In genomic region chr20:61966492-61967244, GRCh38 we compare ENCODE assay signal across 29 cellular contexts.
DNase-seq lines count a peak whose midpoint lies in the region; ATAC-seq and TF ChIP-seq lines count a peak whose summit lies in the region.
"Had no signal": no experiment of that assay in that cellular context is flagged by ENCODE, and none has a peak within 500 bp of the region (broad histone marks: within the 10 kb centered on the region; RNA-seq: fewer than 3 reads in every experiment).

No MANE protein-coding gene starts in this region.

- H3K36me3 Mint-ChIP-seq in natural killer cell treated with Interleukin-12 subunit alpha and Interleukin-12 subunit beta and Interleukin-15 and Interleukin-18, amount 100 ng/mL, for 72 hours = no peaks in the 10 kb centered on the region
- H3K36me3 Mint-ChIP-seq: activated naive CD4-positive, alpha-beta T cell treated with anti-CD3 and anti-CD28 coated beads, Interleukin-2, amount 10 ng/mL, durations not matched to agents 7 days and 5 days had no signal

- H3K9me3 Mint-ChIP-seq in natural killer cell treated with Interleukin-12 subunit alpha and Interleukin-12 subunit beta and Interleukin-15 and Interleukin-18, amount 100 ng/mL, for 72 hours = no peaks in the 10 kb centered on the region
- H3K9me3 Mint-ChIP-seq: activated naive CD4-positive, alpha-beta T cell treated with anti-CD3 and anti-CD28 coated beads, Interleukin-2, amount 10 ng/mL, durations not matched to agents 7 days and 5 days; activated T-helper 17 cell treated with anti-CD3 and anti-CD28 coated beads, Interleukin-2, amount 50 U/mL, for 72 hours had no signal

- no peaks in the 10 kb centered on the region; the same call in 1 of the 2 replicates for H3K9me1 ChIP-seq in IMR-90 (ENCODE audit: insufficient read depth, low read length)

- H3K79me2 ChIP-seq in SK-N-SH (ENCODE audit: insufficient read depth) = no peaks in the 10 kb centered on the region

- H2BK5ac ChIP-seq in IMR-90 (ENCODE audit: low read depth, low read length, poor library complexity, severe bottlenecking) = no peak overlapping the region

- TF ChIP-seq POLR2A in IMR-90 (IDR thresholded peaks at IDR 0.05; ENCODE audit: low read depth, low read length) (no peak), sigmoid colon (IDR thresholded peaks at IDR 0.05) (no peak)

- H3K14ac ChIP-seq in IMR-90 (replicated peaks; ENCODE audit: low read depth, low read length) = no peak overlapping the region

- H3K4me3 ChIP-seq in SK-N-SH (ENCODE audit: low read depth in 2 of 2, low read length in 1 of 2) = no peak overlapping the region
- no peak overlapping the region for H3K4me3 ChIP-seq in IMR-90 (ENCODE audit: insufficient read depth, low read depth, low read length)
- H3K4me3 ChIP-seq in sigmoid colon = no peak overlapping the region
- H3K4me3 ChIP-seq: gastrocnemius medialis, right lobe of liver, SJSA1, tibial nerve had no signal

- H3K9me3 ChIP-seq in SK-N-SH (no peaks in the 10 kb centered on the region), IMR-90 (ENCODE audit: control insufficient read depth, insufficient read depth, low read length) (peaks cover 2% of the 10 kb centered on the region; the same call in 1 of the 2 replicates), sigmoid colon (no peaks in the 10 kb centered on the region)
- H3K9me3 ChIP-seq: gastrocnemius medialis, right lobe of liver, SJSA1, tibial nerve had no signal

- H4K91ac ChIP-seq in IMR-90 (ENCODE audit: insufficient read depth, low read depth, low read length) = no peak overlapping the region

- TF ChIP-seq EP300 in SK-N-SH (IDR thresholded peaks at IDR 0.05; ENCODE audit: borderline replicate concordance in 1 of 2, low read depth in 1 of 2, low read length in 1 of 2) = no peak
- TF ChIP-seq EP300 in sigmoid colon (IDR thresholded peaks at IDR 0.05) = no peak

- H3K79me1 ChIP-seq in IMR-90 (ENCODE audit: low read depth in 1 of 2, low read length in 2 of 2) = no peaks in the 10 kb centered on the region

- H3K4ac ChIP-seq in IMR-90 (ENCODE audit: low read depth, low read length) = no peak overlapping the region

- H3K56ac ChIP-seq in IMR-90 (ENCODE audit: extremely low read depth, insufficient read depth, low read length) = no peak overlapping the region

- no peaks in the 10 kb centered on the region for H3K36me3 ChIP-seq in SK-N-SH (replicated peaks in 1 of 2; ENCODE audit: control insufficient read depth in 1 of 2, insufficient read depth in 2 of 2, low read length in 1 of 2)
- no peaks in the 10 kb centered on the region for H3K36me3 ChIP-seq in IMR-90 (ENCODE audit: control insufficient read depth, insufficient read depth, low read length)
- no peaks in the 10 kb centered on the region for H3K36me3 ChIP-seq in sigmoid colon
- H3K36me3 ChIP-seq: brain microvascular endothelial cell, gastrocnemius medialis, right lobe of liver, SJSA1 had no signal

- H3K9ac ChIP-seq in SK-N-SH (no peak overlapping the region), IMR-90 (ENCODE audit: low read depth, low read length) (no peak overlapping the region)

- 78% methylated on average over 13 of the region's 25 CpGs for WGBS in SK-N-SH (ENCODE audit: low lambda C conversion rate)
- 74% methylated on average over 3 of the region's 25 CpGs; no CpG with 5 or more reads in 1 of the 2 experiments for WGBS in IMR-90 (ENCODE audit: extremely low coverage in 2 of 2, insufficient read length in 1 of 2), 2 experiments
- WGBS in sigmoid colon, 2 donors = 76 to 82% methylated on average over 25 of the region's 25 CpGs

- H2AFZ ChIP-seq in SK-N-SH (ENCODE audit: low read depth) = no peak overlapping the region
- no peak overlapping the region for H2AFZ ChIP-seq in IMR-90 (replicated peaks; ENCODE audit: low read length, poor library complexity)

- H3K4me3 Mint-ChIP-seq in natural killer cell treated with Interleukin-12 subunit alpha and Interleukin-12 subunit beta and Interleukin-15 and Interleukin-18, amount 100 ng/mL, for 72 hours = no peak overlapping the region
- H3K4me3 Mint-ChIP-seq: activated B cell treated with CpG ODN at 0.5 μM for 24 hours; activated naive CD4-positive, alpha-beta T cell treated with anti-CD3 and anti-CD28 coated beads, Interleukin-2, amount 10 ng/mL, durations not matched to agents 7 days and 5 days; activated T-helper 17 cell treated with anti-CD3 and anti-CD28 coated beads, Interleukin-2, amount 50 U/mL, for 72 hours; T-cell had no signal

- TF ChIP-seq RAD21 in SK-N-SH (IDR thresholded peaks at IDR 0.05; ENCODE audit: low read length) (no peak), IMR-90 (IDR thresholded peaks at IDR 0.05; ENCODE audit: low read length) (no peak)

- CTCF ChIA-PET in SK-N-SH (lab: Yijun Ruan, JAX) = no interaction called here
- CTCF ChIA-PET in IMR-90 (lab: Yijun Ruan, JAX) = no interaction called here

- H3K27ac ChIP-seq in SK-N-SH (ENCODE audit: low read depth in 2 of 2, low read length in 1 of 2) (no peak overlapping the region), IMR-90 (ENCODE audit: insufficient read depth, low read length) (no peak overlapping the region), sigmoid colon (no peak overlapping the region)
- H3K27ac ChIP-seq: 22Rv1, brain microvascular endothelial cell, C4-2B, gastrocnemius medialis, right lobe of liver, SJSA1, tibial nerve had no signal

- no peak overlapping the region for H2BK15ac ChIP-seq in IMR-90 (ENCODE audit: low read depth, low read length)

- H3K18ac ChIP-seq in IMR-90 (ENCODE audit: low read depth, low read length) = no peak overlapping the region

- no peak overlapping the region for H3K4me2 ChIP-seq in SK-N-SH
- H3K4me2 ChIP-seq in IMR-90 (ENCODE audit: low read depth, low read length) = no peak overlapping the region

- H4K5ac ChIP-seq in IMR-90 (ENCODE audit: low read depth, low read length) = no peak overlapping the region

- no peak overlapping the region for H2BK120ac ChIP-seq in IMR-90 (ENCODE audit: low read depth, low read length)

- no peak overlapping the region for H2BK20ac ChIP-seq in IMR-90 (ENCODE audit: low read depth, low read length)

- H3K27me3 Mint-ChIP-seq in natural killer cell treated with Interleukin-12 subunit alpha and Interleukin-12 subunit beta and Interleukin-15 and Interleukin-18, amount 100 ng/mL, for 72 hours = peaks cover 0 to 11% of the 10 kb centered on the region in 2 donors

- H3K23ac ChIP-seq in IMR-90 (ENCODE audit: low read depth, low read length) = no peak overlapping the region

- H2AK5ac ChIP-seq in IMR-90 (ENCODE audit: low read depth, low read length) = no peak overlapping the region

- in situ Hi-C loops in IMR-90 (cut with MboI; ENCODE audit: low sequenced_read_pairs) = no loop called here

- H3K4me1 ChIP-seq in SK-N-SH (ENCODE audit: control insufficient read depth in 1 of 2, insufficient read depth in 2 of 2, low read depth in 1 of 2, low read length in 1 of 2) (no peaks in the 10 kb centered on the region; a peak in 1 of 4 replicates), IMR-90 (ENCODE audit: control insufficient read depth, insufficient read depth, low read length) (no peaks in the 10 kb centered on the region), sigmoid colon (peaks cover 0 to 5% (median 0%) of the 10 kb centered on the region in 4 donors)
- H3K4me1 ChIP-seq: gastrocnemius medialis, right lobe of liver, SJSA1 had no signal

- dilution Hi-C loops in IMR-90 (cut with HindIII; ENCODE audit: low sequenced_read_pairs, unreplicated experiment) = no loop called here

- POLR2A ChIA-PET in SK-N-SH (lab: Yijun Ruan, JAX) (no interaction called here), IMR-90 (lab: Charles Lee; ENCODE audit: unreplicated experiment) (no interaction called here)

- no peak overlapping the region for H3K27ac Mint-ChIP-seq in natural killer cell treated with Interleukin-12 subunit alpha and Interleukin-12 subunit beta and Interleukin-15 and Interleukin-18, amount 100 ng/mL, for 72 hours
- H3K27ac Mint-ChIP-seq: activated B cell treated with CpG ODN at 0.5 μM for 24 hours; activated naive CD4-positive, alpha-beta T cell treated with anti-CD3 and anti-CD28 coated beads, Interleukin-2, amount 10 ng/mL, durations not matched to agents 7 days and 5 days; activated T-helper 17 cell treated with anti-CD3 and anti-CD28 coated beads, Interleukin-2, amount 50 U/mL, for 72 hours; T-cell had no signal

- intact Hi-C loops in IMR-90 (cut with micrococcal nuclease) (no loop called here), sigmoid colon (cut with DNase I) (no loop called here)

- no peak overlapping the region for H4K8ac ChIP-seq in IMR-90 (ENCODE audit: low read depth in 2 of 2, low read length in 2 of 2)

- peak overlapping the region; percentile 55 for H2AK9ac ChIP-seq in IMR-90 (replicated peaks; ENCODE audit: low read depth, low read length, poor library complexity)

- H3F3A ChIP-seq in SK-N-SH (replicated peaks; ENCODE audit: insufficient read depth) = no peaks in the 10 kb centered on the region

- no peaks in the 10 kb centered on the region for H3K4me1 Mint-ChIP-seq in natural killer cell treated with Interleukin-12 subunit alpha and Interleukin-12 subunit beta and Interleukin-15 and Interleukin-18, amount 100 ng/mL, for 72 hours (ENCODE audit: low read depth in 2 of 2)
- H3K4me1 Mint-ChIP-seq: activated B cell treated with CpG ODN at 0.5 μM for 24 hours; activated naive CD4-positive, alpha-beta T cell treated with anti-CD3 and anti-CD28 coated beads, Interleukin-2, amount 10 ng/mL, durations not matched to agents 7 days and 5 days; activated T-helper 17 cell treated with anti-CD3 and anti-CD28 coated beads, Interleukin-2, amount 50 U/mL, for 72 hours had no signal

- no peak for TF ChIP-seq CTCF in SK-N-SH (IDR thresholded peaks at IDR 0.05)
- TF ChIP-seq CTCF in IMR-90 (conservative IDR thresholded peaks at IDR 0.05; ENCODE audit: low read depth, low read length) = no peak
- no peak for TF ChIP-seq CTCF in sigmoid colon (IDR thresholded peaks at IDR 0.05)

- no peaks in the 10 kb centered on the region for H3K27me3 ChIP-seq in SK-N-SH (ENCODE audit: insufficient read depth)
- peaks cover 24% of the 10 kb centered on the region for H3K27me3 ChIP-seq in IMR-90 (ENCODE audit: control insufficient read depth, insufficient read depth, low read length)
- peaks cover 10 to 39% (median 28%) of the 10 kb centered on the region in 3 donors for H3K27me3 ChIP-seq in sigmoid colon
- H3K27me3 ChIP-seq: right lobe of liver had no signal

- ATAC-seq in SK-N-SH treated with all-trans-retinoic acid at 6 μM for 48 hours (peak; percentile 15; the same call in 2 of the 3 replicates), IMR-90 (ENCODE audit: low read depth) (no peak), left lobe of liver (peak; percentile 23)
- ATAC-seq in natural killer cell treated with Interleukin-12 subunit alpha and Interleukin-12 subunit beta and Interleukin-15 and Interleukin-18, amount 100 ng/mL, for 72 hours = no peak
- ATAC-seq: activated T-helper 17 cell treated with anti-CD3 and anti-CD28 coated beads, Interleukin-2, amount 50 U/mL, for 72 hours; gastrocnemius medialis; T-cell had no signal

- H4K20me1 ChIP-seq in SK-N-SH (ENCODE audit: insufficient read depth) = no peaks in the 10 kb centered on the region
- no peaks in the 10 kb centered on the region for H4K20me1 ChIP-seq in IMR-90 (ENCODE audit: insufficient read depth, low read length)

- BruUV-seq in IMR-90 (replicated peaks; lab: Mats Ljungman, UMichigan) = no TSS peak

- H3K9me2 ChIP-seq in SK-N-SH = no peaks in the 10 kb centered on the region

- DNase-seq in SK-N-SH (no peak), IMR-90 (no peak), left lobe of liver (ENCODE audit: low spot score) (no peak), sigmoid colon (peak; percentile 56), NCI-H345 (lab: John Stamatoyannopoulos, UW) (no peak)
- DNase-seq in natural killer cell treated with Interleukin-12 subunit alpha and Interleukin-12 subunit beta and Interleukin-15 and Interleukin-18, amount 100 ng/mL, for 72 hours (ENCODE audit: low spot score) = no peak
- DNase-seq in activated naive CD4-positive, alpha-beta T cell treated with anti-CD3 and anti-CD28 coated beads, Interleukin-2, amount 50 U/mL, for 16 hours = no peak
- DNase-seq: activated B cell treated with CpG ODN at 0.5 μM for 24 hours; activated naive CD4-positive, alpha-beta T cell treated with anti-CD3 and anti-CD28 coated beads, Interleukin-2, amount 10 ng/mL, durations not matched to agents 7 days and 5 days; amygdala; brain microvascular endothelial cell; COR-L47; gastrocnemius medialis; Kasumi-1; kidney glomerular epithelial cell; NCI-H1436 treated with DMSO at 0.1 percent for 48 hours; NCI-H2081 treated with DMSO at 0.1 percent for 48 hours; NCI-H446; NCI-H748 treated with DMSO at 0.1 percent for 48 hours; right lobe of liver; stimulated activated CD4-positive, alpha-beta T cell treated with anti-CD3 and anti-CD28 coated beads, Interleukin-12 subunit alpha, Interleukin-12 subunit beta, amount 100 ng/mL, for 4 hours; stimulated activated CD4-positive, alpha-beta T cell treated with anti-CD3 and anti-CD28 coated beads, Interleukin-2, amount 100 ng/mL, for 48 hours; T-cell had no signal

Comparison
In these comparisons a context has a peak if more than half of its experiments do, and no peak if none do; other contexts are left out.
1. ATAC-seq: peak in SK-N-SH treated with all-trans-retinoic acid at 6 μM for 48 hours (single experiment) and left lobe of liver (single experiment); none in IMR-90 (single experiment) and natural killer cell treated with Interleukin-12 subunit alpha and Interleukin-12 subunit beta and Interleukin-15 and Interleukin-18, amount 100 ng/mL, for 72 hours (0 of 2).